11 cellular contexts compared by ENCODE assay signal in genomic region chr16:21264226-21265036, GRCh38. TPM values are rescaled to one million over a fixed set of nuclear protein-coding genes. Genes with fewer than 3 reads are reported as not detected.
DNase-seq lines count a peak whose midpoint lies in the region; ATAC-seq and TF ChIP-seq lines count a peak whose summit lies in the region.
"Had no signal": no experiment of that assay in that cellular context is flagged by ENCODE, and none has a peak within 500 bp of the region (broad histone marks: within the 10 kb centered on the region; RNA-seq: fewer than 3 reads in every experiment).

No MANE protein-coding gene starts in this region.

- no peak overlapping the region for H3K27ac ChIP-seq in gastroesophageal sphincter
- no peak overlapping the region for H3K27ac ChIP-seq in upper lobe of right lung

- WGBS in gastroesophageal sphincter (ENCODE audit: low coverage in 1 of 2), 2 donors, result 54 to 65% methylated on average over 4 to 8 of the region's 10 CpGs

- no peak overlapping the region for H3K4me3 ChIP-seq in gastroesophageal sphincter
- H3K4me3 ChIP-seq in upper lobe of right lung, result no peak overlapping the region
- H3K4me3 ChIP-seq: Peyer's patch had no signal

- H3K36me3 ChIP-seq in gastroesophageal sphincter (no peaks in the 10 kb centered on the region), upper lobe of right lung (no peaks in the 10 kb centered on the region)
- H3K36me3 ChIP-seq: Peyer's patch had no signal

- peak; percentile 65 for ATAC-seq in Right ventricle myocardium superior (ENCODE audit: poor library complexity)
- no peak for ATAC-seq in gastroesophageal sphincter
- no peak for ATAC-seq in upper lobe of right lung

- H3K4me3 Mint-ChIP-seq in osteocyte (ENCODE audit: unreplicated experiment), result no peak overlapping the region

- H3K4me1 ChIP-seq in gastroesophageal sphincter, result no peaks in the 10 kb centered on the region
- H3K4me1 ChIP-seq in upper lobe of right lung, result no peaks in the 10 kb centered on the region

- H3K36me3 Mint-ChIP-seq in osteocyte (ENCODE audit: unreplicated experiment), result no peaks in the 10 kb centered on the region

- H3K27me3 ChIP-seq in gastroesophageal sphincter (no peaks in the 10 kb centered on the region), upper lobe of right lung (no peaks in the 10 kb centered on the region)
- H3K27me3 ChIP-seq: Peyer's patch had no signal

- no peak for TF ChIP-seq EP300 in gastroesophageal sphincter (IDR thresholded peaks at IDR 0.05)

- TF ChIP-seq CTCF in osteocyte (IDR thresholded peaks at IDR 0.05), result no peak
- TF ChIP-seq CTCF in gastroesophageal sphincter (IDR thresholded peaks at IDR 0.05), result no peak
- no peak for TF ChIP-seq CTCF in upper lobe of right lung (IDR thresholded peaks at IDR 0.05)

- H3K27ac Mint-ChIP-seq in osteocyte (ENCODE audit: unreplicated experiment), result peak overlapping the region; percentile 2

- TF ChIP-seq POLR2A in gastroesophageal sphincter (IDR thresholded peaks at IDR 0.05), result no peak

- H3K9me3 Mint-ChIP-seq in osteocyte (ENCODE audit: unreplicated experiment), result no peaks in the 10 kb centered on the region

- peak; percentile 56 for DNase-seq in DMS153 treated with DMSO at 0.1 percent for 48 hours (lab: John Stamatoyannopoulos, UW; ENCODE audit: unreplicated experiment)
- DNase-seq in NCI-H446 treated with DMSO at 0.1 percent for 48 hours (lab: John Stamatoyannopoulos, UW), result peak; percentile 13
- peak; percentile 58 for DNase-seq in Right ventricle myocardium superior
- no peak for DNase-seq in osteocyte (ENCODE audit: extremely low spot score, unreplicated experiment)
- no peak for DNase-seq in NCI-H526 treated with DMSO at 0.1 percent for 48 hours (lab: John Stamatoyannopoulos, UW)
- DNase-seq in middle frontal gyrus (ENCODE audit: extremely low spot score, low spot score), result no peak
- no peak for DNase-seq in upper lobe of right lung
- DNase-seq: activated CD4-positive, CD25-positive, alpha-beta regulatory T cell treated with anti-CD3 and anti-CD28 coated beads, Interleukin-2, amount 50 U/mL, for 72 hours had no signal

- peaks cover 9% of the 10 kb centered on the region for H3K27me3 Mint-ChIP-seq in osteocyte (ENCODE audit: unreplicated experiment)

- intact Hi-C loops in Right ventricle myocardium superior (cut with DNase I) (no loop called here), upper lobe of right lung (cut with DNase I) (no loop called here)

- H3K9me3 ChIP-seq in gastroesophageal sphincter, result no peaks in the 10 kb centered on the region
- no peaks in the 10 kb centered on the region for H3K9me3 ChIP-seq in upper lobe of right lung

- H3K4me1 Mint-ChIP-seq in osteocyte (ENCODE audit: unreplicated experiment), result peaks cover 11% of the 10 kb centered on the region

RNA-seq across cellular contexts. Expression of gene CRYM, which starts 13.7 kb away (rescaled TPM):
- total RNA-seq in Right ventricle myocardium superior (70.0 TPM), osteocyte (not detected in 2 replicates), gastroesophageal sphincter (under 1 TPM in 2 of 4 donors, not detected in 2; 0.27 to 0.79 TPM), upper lobe of right lung (4.8 TPM)

RNA-seq across cellular contexts. Expression of gene ANKS4B, which starts 30.9 kb away (rescaled TPM):
- total RNA-seq in Right ventricle myocardium superior (not detected), osteocyte (not detected in 2 replicates), gastroesophageal sphincter (not detected), upper lobe of right lung (not detected)

RNA-seq across cellular contexts. Expression of gene ZP2, which starts 53.1 kb away (rescaled TPM):
- not detected for total RNA-seq in Right ventricle myocardium superior
- not detected in 2 replicates for total RNA-seq in osteocyte
- not detected for total RNA-seq in gastroesophageal sphincter
- 0.67 TPM for total RNA-seq in upper lobe of right lung
- total RNA-seq: Calu3 had no signal

Comparison
In these comparisons a context has a peak if more than half of its experiments do, and no peak if none do; other contexts are left out.
1. DNase-seq: peak in DMS153 treated with DMSO at 0.1 percent for 48 hours (single experiment), NCI-H446 treated with DMSO at 0.1 percent for 48 hours (single experiment) and Right ventricle myocardium superior (single experiment); none in osteocyte (single experiment), NCI-H526 treated with DMSO at 0.1 percent for 48 hours (single experiment), middle frontal gyrus (single experiment) and upper lobe of right lung (single experiment).
2. RNA of gene CRYM, which starts 13.7 kb away (total RNA-seq): 70.0 TPM in Right ventricle myocardium superior (single experiment); 4.8 TPM in upper lobe of right lung (single experiment), 0.27 to 0.79 TPM in gastroesophageal sphincter and not detected in osteocyte; every median in the first group is over 10 times any median in the second.